Comparison of ENCODE assay signal across 14 cellular contexts in genomic region chr10:103649654-103650423, GRCh38.
DNase-seq lines count a peak whose midpoint lies in the region; ATAC-seq and TF ChIP-seq lines count a peak whose summit lies in the region.
"Had no signal": no experiment of that assay in that cellular context is flagged by ENCODE, and none has a peak within 500 bp of the region (broad histone marks: within the 10 kb centered on the region; RNA-seq: fewer than 3 reads in every experiment).

No MANE protein-coding gene starts in this region.

- intact Hi-C loops in testis (cut with DNase I; ENCODE audit: low total_unique reads) = no loop called here

- peaks cover 4 to 97% (median 55%) of the 10 kb centered on the region in 3 donors for H3K4me1 ChIP-seq in gastroesophageal sphincter
- peaks cover 51% of the 10 kb centered on the region for H3K4me1 ChIP-seq in testis

- ATAC-seq in gastroesophageal sphincter = no peak
- no peak for ATAC-seq in GM21529 (IDR thresholded peaks at IDR 0.05; ENCODE audit: unreplicated experiment)
- ATAC-seq in HG03097 (IDR thresholded peaks at IDR 0.05; ENCODE audit: low FRiP score, unreplicated experiment) = no peak

- TF ChIP-seq EP300 in gastroesophageal sphincter (IDR thresholded peaks at IDR 0.05) = no peak

- H3K27ac ChIP-seq in gastroesophageal sphincter = peak overlapping the region in 3 of 4 donors; percentile 70 to 76 (median 74)
- H3K27ac ChIP-seq in testis = no peak overlapping the region

- peaks cover 0 to 39% of the 10 kb centered on the region in 2 donors for H3K36me3 ChIP-seq in gastroesophageal sphincter
- no peaks in the 10 kb centered on the region for H3K36me3 ChIP-seq in testis (ENCODE audit: low read depth, missing control alignments)
- H3K36me3 ChIP-seq: right atrium auricular region had no signal

- no peaks in the 10 kb centered on the region for H3K9me3 ChIP-seq in gastroesophageal sphincter
- no peaks in the 10 kb centered on the region for H3K9me3 ChIP-seq in testis
- H3K9me3 ChIP-seq: right atrium auricular region had no signal

- DNase-seq in NCI-H146 (lab: John Stamatoyannopoulos, UW) = peak; percentile 76
- peak; percentile 86 for DNase-seq in NCI-H510A (lab: John Stamatoyannopoulos, UW)
- DNase-seq in testis = peak; percentile 45
- DNase-seq in 8988T = no peak
- DNase-seq in GM19240 (ENCODE audit: insufficient read length, low spot score) = no peak
- DNase-seq: activated CD4-positive, alpha-beta T cell treated with anti-CD3 and anti-CD28 coated beads for 1 hour; activated T-cell treated with anti-CD3 and anti-CD28 coated beads, Interleukin-2, amount 50 U/mL, for 48 hours; CD4-positive, alpha-beta memory T cell; foreskin melanocyte; OCI-M1 had no signal

- H3K4me3 ChIP-seq in gastroesophageal sphincter (no peak overlapping the region), testis (no peak overlapping the region)
- H3K4me3 ChIP-seq: right atrium auricular region had no signal

- WGBS in gastroesophageal sphincter (ENCODE audit: low coverage in 1 of 2), 2 donors = 50 to 85% methylated on average over 4 to 6 of the region's 11 CpGs
- WGBS in testis, 2 donors = 56 to 69% methylated on average over 10 to 11 of the region's 11 CpGs

- TF ChIP-seq CTCF in gastroesophageal sphincter (IDR thresholded peaks at IDR 0.05) = no peak
- no peak for TF ChIP-seq CTCF in testis (IDR thresholded peaks at IDR 0.05)

- no peaks in the 10 kb centered on the region for H3K27me3 ChIP-seq in gastroesophageal sphincter
- no peaks in the 10 kb centered on the region for H3K27me3 ChIP-seq in testis
- H3K27me3 ChIP-seq: right atrium auricular region had no signal

- TF ChIP-seq POLR2A in gastroesophageal sphincter (IDR thresholded peaks at IDR 0.05) = no peak
- no peak for TF ChIP-seq POLR2A in testis (IDR thresholded peaks at IDR 0.05)

Comparison
In these comparisons a context has a peak if more than half of its experiments do, and no peak if none do; other contexts are left out.
1. DNase-seq: peak in NCI-H146 (single experiment), NCI-H510A (single experiment) and testis (single experiment); none in 8988T (single experiment) and GM19240 (single experiment).
2. H3K27ac ChIP-seq: peak in gastroesophageal sphincter (3 of 4); none in testis (0 of 2).